18 cellular contexts compared by ENCODE assay signal in genomic region chr1:78606274-78606673, GRCh38. TPM values are rescaled to one million over a fixed set of nuclear protein-coding genes. Genes with fewer than 3 reads are reported as not detected.
DNase-seq lines count a peak whose midpoint lies in the region; ATAC-seq and TF ChIP-seq lines count a peak whose summit lies in the region.
"Had no signal": no experiment of that assay in that cellular context is flagged by ENCODE, and none has a peak within 500 bp of the region (broad histone marks: within the 10 kb centered on the region; RNA-seq: fewer than 3 reads in every experiment).

No MANE protein-coding gene starts in this region.

- H3K9me3 ChIP-seq in adipocyte (ENCODE audit: control insufficient read depth, low read length) (no peaks in the 10 kb centered on the region), left lung (no peaks in the 10 kb centered on the region)
- H3K9me3 ChIP-seq: Caco-2, SJSA1 had no signal

- peak; percentile 11 for DNase-seq in NCI-H82 (lab: John Stamatoyannopoulos, UW)
- DNase-seq in NCI-H82 treated with DMSO at 0.1 percent for 48 hours (lab: John Stamatoyannopoulos, UW; ENCODE audit: unreplicated experiment), result no peak
- DNase-seq in adipocyte (ENCODE audit: low read depth), result peak; percentile 7
- DNase-seq in left lung, result no peak
- DNase-seq in sciatic nerve (ENCODE audit: low spot score), result no peak
- no peak for DNase-seq in middle frontal gyrus (ENCODE audit: extremely low spot score, low spot score)
- DNase-seq: Caco-2; CD4-positive, alpha-beta T cell; H7; HFFc6; NCI-H1436; NCI-H1930; NCI-H2171; PC-9 had no signal

- peak overlapping the region; percentile 7 for H3K9ac ChIP-seq in adipocyte (ENCODE audit: low read length)

- peaks cover 15% of the 10 kb centered on the region for H3K4me1 ChIP-seq in adipocyte (ENCODE audit: control insufficient read depth, insufficient read depth, low read length)
- H3K4me1 ChIP-seq in left lung, result no peaks in the 10 kb centered on the region
- H3K4me1 ChIP-seq: Caco-2 had no signal

- H3K27me3 ChIP-seq in adipocyte (replicated peaks; ENCODE audit: control insufficient read depth, insufficient read depth, low read length) (no peaks in the 10 kb centered on the region), left lung (no peaks in the 10 kb centered on the region)
- H3K27me3 ChIP-seq: SJSA1 had no signal

- H3K36me3 ChIP-seq in adipocyte (ENCODE audit: control insufficient read depth, insufficient read depth, low read length, severe bottlenecking), result no peaks in the 10 kb centered on the region
- no peaks in the 10 kb centered on the region for H3K36me3 ChIP-seq in left lung
- H3K36me3 ChIP-seq: SJSA1 had no signal

- no peak for TF ChIP-seq CTCF in left lung (IDR thresholded peaks at IDR 0.05)

- no peak overlapping the region for H3K27ac ChIP-seq in left lung
- H3K27ac ChIP-seq: PC-9, RWPE1, SJSA1 had no signal

- peak; percentile 46 for ATAC-seq in left lung
- ATAC-seq in sciatic nerve, result peak; percentile 60
- no peak for ATAC-seq in HG03457 (IDR thresholded peaks at IDR 0.05; ENCODE audit: unreplicated experiment)
- no peak for ATAC-seq in GM18907 (IDR thresholded peaks at IDR 0.05; ENCODE audit: unreplicated experiment)

- H3K4me3 ChIP-seq in adipocyte (ENCODE audit: low read length) (no peak overlapping the region), left lung (no peak overlapping the region)
- H3K4me3 ChIP-seq: PC-9, SJSA1 had no signal

- intact Hi-C loops in left lung (cut with DNase I) (loop anchor here in 1 of 2 donors (5.0 kb wide), 1 partner anchor 459 kb away; no protein-coding TSS in a partner anchor), sciatic nerve (cut with DNase I) (loop anchor here (10.0 kb wide), 1 partner anchor 461 kb away; no protein-coding TSS in a partner anchor)

RNA-seq across cellular contexts. Expression of gene IFI44L, which starts 14.0 kb away (rescaled TPM):
- total RNA-seq in left lung (10 to 100 TPM; 12.4 to 24.0 TPM), sciatic nerve (20.2 TPM)
- total RNA-seq: Caco-2, H7 had no signal

RNA-seq across cellular contexts. Expression of gene IFI44, which starts 43.4 kb away (rescaled TPM):
- 10 to 100 TPM; 40.8 to 58.4 TPM for total RNA-seq in left lung
- 38.9 TPM for total RNA-seq in sciatic nerve
- total RNA-seq: Caco-2, H7 had no signal

Comparison
In these comparisons a context has a peak if more than half of its experiments do, and no peak if none do; other contexts are left out.
1. DNase-seq: peak in NCI-H82 (single experiment) and adipocyte (single experiment); none in NCI-H82 treated with DMSO at 0.1 percent for 48 hours (single experiment), left lung (0 of 2), sciatic nerve (single experiment) and middle frontal gyrus (single experiment).
2. ATAC-seq: peak in left lung (single experiment) and sciatic nerve (single experiment); none in HG03457 (single experiment) and GM18907 (single experiment).